In the genomic region with DNA sequence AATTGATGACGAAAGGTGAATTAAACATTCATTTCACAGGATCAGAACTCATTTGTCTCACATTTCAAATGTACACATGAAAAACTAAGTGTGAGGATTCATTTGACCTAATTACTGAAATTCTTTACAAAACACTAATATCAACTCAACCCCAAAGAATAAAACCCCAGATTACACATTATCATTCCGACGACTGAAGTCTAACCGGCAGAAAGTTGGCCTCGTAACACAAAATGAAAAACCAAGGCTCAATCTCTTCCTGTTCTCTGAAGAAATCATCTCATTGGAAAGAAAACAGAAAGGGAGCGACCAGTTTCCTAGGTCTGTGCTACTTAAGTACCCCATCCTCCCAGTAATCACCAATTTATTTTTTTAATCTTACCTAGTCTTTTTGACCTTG, we compare ENCODE assay signal across 8 cellular contexts. TPM values are rescaled to one million over a fixed set of nuclear protein-coding genes. Genes with fewer than 3 reads are reported as not detected.
DNase-seq lines count a peak whose midpoint lies in the region; ATAC-seq and TF ChIP-seq lines count a peak whose summit lies in the region.

No MANE protein-coding gene starts in this region.

- H2AK5ac ChIP-seq in neuronal stem cell (ENCODE audit: low read depth, low read length): no peak overlapping the region

- no peak for TF ChIP-seq POLR2A in vagina (IDR thresholded peaks at IDR 0.05)

- H3K27me3 ChIP-seq in NT2/D1 (ENCODE audit: insufficient read depth, insufficient read length) (no peaks in the 10 kb centered on the region), neuronal stem cell (ENCODE audit: control insufficient read depth in 3 of 3, insufficient read depth in 3 of 3, low read depth in 1 of 3, low read length in 3 of 3) (no peaks in the 10 kb centered on the region), vagina (no peaks in the 10 kb centered on the region)

- H3K4me2 ChIP-seq in neuronal stem cell (ENCODE audit: insufficient read depth, low read length, poor library complexity, severe bottlenecking): peak overlapping the region; percentile 63

- H3K4me1 Mint-ChIP-seq in effector memory CD8-positive, alpha-beta T cell (ENCODE audit: low read depth in 2 of 2): peaks cover 20 to 38% of the 10 kb centered on the region in 2 donors

- H2AFZ ChIP-seq in neuronal stem cell (ENCODE audit: low read length): no peak overlapping the region

- H3K4me3 ChIP-seq in GM12875 (ENCODE audit: low read depth, low read length) (peak overlapping the region; percentile 63), NT2/D1 (ENCODE audit: insufficient read length, low read depth) (peak overlapping the region; percentile 99), neuronal stem cell (ENCODE audit: low read length in 2 of 2) (peak overlapping the region; percentile 90 to 92), vagina (peak overlapping the region in 1 of 2 donors; percentile 85)

- H4K91ac ChIP-seq in neuronal stem cell (ENCODE audit: low read depth, low read length, poor library complexity): no peak overlapping the region

- H3K27ac ChIP-seq in neuronal stem cell (replicated peaks; ENCODE audit: low read length) (no peak overlapping the region), vagina (no peak overlapping the region)

- peak overlapping the region; percentile 69 for H3K9ac ChIP-seq in NT2/D1 (ENCODE audit: insufficient read length, low read depth)
- no peak overlapping the region for H3K9ac ChIP-seq in neuronal stem cell (ENCODE audit: low read depth, low read length, poor library complexity)

- H2BK5ac ChIP-seq in neuronal stem cell (ENCODE audit: low read length): no peak overlapping the region

- TF ChIP-seq CTCF in GM12875 (IDR thresholded peaks at IDR 0.05; ENCODE audit: borderline replicate concordance, insufficient read depth, low read depth, low read length) (no peak), vagina (IDR thresholded peaks at IDR 0.05) (no peak)

- H3K14ac ChIP-seq in neuronal stem cell (ENCODE audit: low read length): no peak overlapping the region

- intact Hi-C loops in vagina (cut with DNase I): no loop called here

- no peaks in the 10 kb centered on the region for H3K27me3 Mint-ChIP-seq in effector memory CD8-positive, alpha-beta T cell

- no peak overlapping the region for H3K23ac ChIP-seq in neuronal stem cell (ENCODE audit: low read depth, low read length, poor library complexity)

- WGBS in neuronal stem cell (ENCODE audit: extremely low coverage in 2 of 2, insufficient read length in 2 of 2, insufficient replicate concordance in 1 of 2), 2 donors: no CpG with 5 or more reads among the region's 6 CpGs

- no peak overlapping the region for H3K18ac ChIP-seq in neuronal stem cell (ENCODE audit: low read length)

- no peak overlapping the region for H4K8ac ChIP-seq in neuronal stem cell (ENCODE audit: low read depth, low read length)

- H3K4me1 ChIP-seq in NT2/D1 (ENCODE audit: insufficient read depth, insufficient read length) (peaks cover 2% of the 10 kb centered on the region), neuronal stem cell (ENCODE audit: control insufficient read depth in 2 of 2, insufficient read depth in 1 of 2, low read depth in 1 of 2, low read length in 2 of 2) (peaks cover 3 to 9% of the 10 kb centered on the region in 2 donors), vagina (peaks cover 28% of the 10 kb centered on the region)

- ATAC-seq in effector memory CD8-positive, alpha-beta T cell (replicated peaks): no peak
- ATAC-seq in GM21737 (IDR thresholded peaks at IDR 0.05; ENCODE audit: unreplicated experiment): no peak

- no peak overlapping the region for H2BK15ac ChIP-seq in neuronal stem cell (ENCODE audit: low read length)

- peak overlapping the region in 1 of 2 donors; percentile 79 for H3K27ac Mint-ChIP-seq in effector memory CD8-positive, alpha-beta T cell

- no peak for DNase-seq in NT2/D1 (ENCODE audit: low read depth, low spot score)
- DNase-seq in effector memory CD8-positive, alpha-beta T cell: no peak
- DNase-seq in neuronal stem cell (ENCODE audit: low spot score): no peak
- no peak for DNase-seq in vagina (ENCODE audit: extremely low spot score in 2 of 2)
- DNase-seq in kidney glomerular epithelial cell (lab: John Stamatoyannopoulos, UW): no peak
- DNase-seq in amniotic stem cell (lab: John Stamatoyannopoulos, UW): no peak

- H2BK120ac ChIP-seq in neuronal stem cell (ENCODE audit: low read depth, low read length): no peak overlapping the region

- peaks cover 6% of the 10 kb centered on the region for H3K79me1 ChIP-seq in neuronal stem cell (ENCODE audit: low read depth, low read length)

- no peaks in the 10 kb centered on the region for H3K9me3 ChIP-seq in NT2/D1 (ENCODE audit: insufficient read depth, low read length)
- H3K9me3 ChIP-seq in neuronal stem cell (replicated peaks in 1 of 2; ENCODE audit: control insufficient read depth in 2 of 2, insufficient read depth in 1 of 2, low read depth in 1 of 2, low read length in 2 of 2): no peaks in the 10 kb centered on the region
- no peaks in the 10 kb centered on the region for H3K9me3 ChIP-seq in vagina

- H2BK12ac ChIP-seq in neuronal stem cell (ENCODE audit: low read length): no peak overlapping the region

- H3K36me3 ChIP-seq in NT2/D1 (ENCODE audit: insufficient read depth, insufficient read length, low read length) (peaks cover 38% of the 10 kb centered on the region), neuronal stem cell (replicated peaks in 1 of 2; ENCODE audit: control insufficient read depth in 2 of 2, insufficient read depth in 2 of 2, low read length in 2 of 2) (peaks cover 8 to 39% of the 10 kb centered on the region in 2 donors), vagina (peaks cover 0 to 9% of the 10 kb centered on the region in 2 donors)

- peak overlapping the region; percentile 89 to 96 for H3K4me3 Mint-ChIP-seq in effector memory CD8-positive, alpha-beta T cell

- no peak overlapping the region for H3K4ac ChIP-seq in neuronal stem cell (ENCODE audit: low read length)

- no peaks in the 10 kb centered on the region for H3K9me3 Mint-ChIP-seq in effector memory CD8-positive, alpha-beta T cell

- peaks cover 36% of the 10 kb centered on the region for H3K36me3 Mint-ChIP-seq in effector memory CD8-positive, alpha-beta T cell (ENCODE audit: insufficient read depth)

RNA-seq across cellular contexts. Expression of a gene that starts 1.8 kb away (rescaled TPM):
- 267 TPM for polyA plus RNA-seq in neuronal stem cell (2013, experiment 1 of 2)
- polyA plus RNA-seq in neuronal stem cell (2013, experiment 2 of 2): 277 TPM
- 48.1 TPM for total RNA-seq in vagina

RNA-seq across cellular contexts. Expression of a gene that starts 21.0 kb away (rescaled TPM):
- 59.9 TPM for polyA plus RNA-seq in neuronal stem cell (2013, experiment 1 of 2)
- 58.9 TPM for polyA plus RNA-seq in neuronal stem cell (2013, experiment 2 of 2)
- total RNA-seq in vagina: 98.5 TPM

RNA-seq across cellular contexts. Expression of a gene that starts 30.2 kb away (rescaled TPM):
- 507 TPM for polyA plus RNA-seq in neuronal stem cell (2013, experiment 1 of 2)
- 553 TPM for polyA plus RNA-seq in neuronal stem cell (2013, experiment 2 of 2)
- 63.6 TPM for total RNA-seq in vagina

RNA-seq across cellular contexts. Expression of a gene that starts 42.8 kb away (rescaled TPM):
- polyA plus RNA-seq in neuronal stem cell (2013, experiment 1 of 2): 7.3 TPM
- polyA plus RNA-seq in neuronal stem cell (2013, experiment 2 of 2): 6.9 TPM
- total RNA-seq in vagina: 12.8 TPM

RNA-seq across cellular contexts. Expression of a gene that starts 53.0 kb away (rescaled TPM):
- 46.4 TPM for polyA plus RNA-seq in neuronal stem cell (2013, experiment 1 of 2)
- 44.0 TPM for polyA plus RNA-seq in neuronal stem cell (2013, experiment 2 of 2)
- 33.9 TPM for total RNA-seq in vagina
